Comparison of ENCODE assay signal across 1 cellular context in the genomic region with DNA sequence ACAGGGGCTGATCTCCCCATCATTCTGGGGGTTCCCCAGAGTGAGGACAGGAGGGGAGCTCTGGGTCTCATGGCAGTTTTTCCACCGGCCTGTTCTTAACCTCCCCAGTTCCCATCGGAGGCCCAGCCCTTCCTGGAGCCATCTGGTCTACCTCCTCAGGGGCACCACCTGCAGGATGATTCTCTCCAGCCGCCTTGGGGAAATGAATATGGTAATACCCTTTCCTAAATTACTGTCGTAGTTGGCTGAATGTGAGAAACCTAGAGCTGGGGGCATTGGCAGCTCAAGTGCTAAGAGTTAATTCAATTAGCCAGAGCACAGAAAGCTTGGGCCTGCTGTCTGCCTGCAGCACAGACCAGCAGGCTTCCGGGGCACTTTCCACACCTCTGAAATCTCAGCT.
TF ChIP-seq lines count a peak whose summit lies in the region.

No MANE protein-coding gene starts in this region.

TF ChIP-seq in GM23338, 12 proteins besides CTCF, POLR2A, EP300 and RAD21 (continued from another document):
- TF ChIP-seq EZH2 (IDR thresholded peaks at IDR 0.05; ENCODE audit: low read depth, unreplicated experiment) (no peak), ZNF114 (CRISPR knock-in tag; IDR thresholded peaks at IDR 0.05) (no peak), STAT1 (IDR thresholded peaks at IDR 0.05; ENCODE audit: unreplicated experiment) (no peak), JUNB (IDR thresholded peaks at IDR 0.05; ENCODE audit: unreplicated experiment) (no peak)
- TF ChIP-seq, protein P1, sequence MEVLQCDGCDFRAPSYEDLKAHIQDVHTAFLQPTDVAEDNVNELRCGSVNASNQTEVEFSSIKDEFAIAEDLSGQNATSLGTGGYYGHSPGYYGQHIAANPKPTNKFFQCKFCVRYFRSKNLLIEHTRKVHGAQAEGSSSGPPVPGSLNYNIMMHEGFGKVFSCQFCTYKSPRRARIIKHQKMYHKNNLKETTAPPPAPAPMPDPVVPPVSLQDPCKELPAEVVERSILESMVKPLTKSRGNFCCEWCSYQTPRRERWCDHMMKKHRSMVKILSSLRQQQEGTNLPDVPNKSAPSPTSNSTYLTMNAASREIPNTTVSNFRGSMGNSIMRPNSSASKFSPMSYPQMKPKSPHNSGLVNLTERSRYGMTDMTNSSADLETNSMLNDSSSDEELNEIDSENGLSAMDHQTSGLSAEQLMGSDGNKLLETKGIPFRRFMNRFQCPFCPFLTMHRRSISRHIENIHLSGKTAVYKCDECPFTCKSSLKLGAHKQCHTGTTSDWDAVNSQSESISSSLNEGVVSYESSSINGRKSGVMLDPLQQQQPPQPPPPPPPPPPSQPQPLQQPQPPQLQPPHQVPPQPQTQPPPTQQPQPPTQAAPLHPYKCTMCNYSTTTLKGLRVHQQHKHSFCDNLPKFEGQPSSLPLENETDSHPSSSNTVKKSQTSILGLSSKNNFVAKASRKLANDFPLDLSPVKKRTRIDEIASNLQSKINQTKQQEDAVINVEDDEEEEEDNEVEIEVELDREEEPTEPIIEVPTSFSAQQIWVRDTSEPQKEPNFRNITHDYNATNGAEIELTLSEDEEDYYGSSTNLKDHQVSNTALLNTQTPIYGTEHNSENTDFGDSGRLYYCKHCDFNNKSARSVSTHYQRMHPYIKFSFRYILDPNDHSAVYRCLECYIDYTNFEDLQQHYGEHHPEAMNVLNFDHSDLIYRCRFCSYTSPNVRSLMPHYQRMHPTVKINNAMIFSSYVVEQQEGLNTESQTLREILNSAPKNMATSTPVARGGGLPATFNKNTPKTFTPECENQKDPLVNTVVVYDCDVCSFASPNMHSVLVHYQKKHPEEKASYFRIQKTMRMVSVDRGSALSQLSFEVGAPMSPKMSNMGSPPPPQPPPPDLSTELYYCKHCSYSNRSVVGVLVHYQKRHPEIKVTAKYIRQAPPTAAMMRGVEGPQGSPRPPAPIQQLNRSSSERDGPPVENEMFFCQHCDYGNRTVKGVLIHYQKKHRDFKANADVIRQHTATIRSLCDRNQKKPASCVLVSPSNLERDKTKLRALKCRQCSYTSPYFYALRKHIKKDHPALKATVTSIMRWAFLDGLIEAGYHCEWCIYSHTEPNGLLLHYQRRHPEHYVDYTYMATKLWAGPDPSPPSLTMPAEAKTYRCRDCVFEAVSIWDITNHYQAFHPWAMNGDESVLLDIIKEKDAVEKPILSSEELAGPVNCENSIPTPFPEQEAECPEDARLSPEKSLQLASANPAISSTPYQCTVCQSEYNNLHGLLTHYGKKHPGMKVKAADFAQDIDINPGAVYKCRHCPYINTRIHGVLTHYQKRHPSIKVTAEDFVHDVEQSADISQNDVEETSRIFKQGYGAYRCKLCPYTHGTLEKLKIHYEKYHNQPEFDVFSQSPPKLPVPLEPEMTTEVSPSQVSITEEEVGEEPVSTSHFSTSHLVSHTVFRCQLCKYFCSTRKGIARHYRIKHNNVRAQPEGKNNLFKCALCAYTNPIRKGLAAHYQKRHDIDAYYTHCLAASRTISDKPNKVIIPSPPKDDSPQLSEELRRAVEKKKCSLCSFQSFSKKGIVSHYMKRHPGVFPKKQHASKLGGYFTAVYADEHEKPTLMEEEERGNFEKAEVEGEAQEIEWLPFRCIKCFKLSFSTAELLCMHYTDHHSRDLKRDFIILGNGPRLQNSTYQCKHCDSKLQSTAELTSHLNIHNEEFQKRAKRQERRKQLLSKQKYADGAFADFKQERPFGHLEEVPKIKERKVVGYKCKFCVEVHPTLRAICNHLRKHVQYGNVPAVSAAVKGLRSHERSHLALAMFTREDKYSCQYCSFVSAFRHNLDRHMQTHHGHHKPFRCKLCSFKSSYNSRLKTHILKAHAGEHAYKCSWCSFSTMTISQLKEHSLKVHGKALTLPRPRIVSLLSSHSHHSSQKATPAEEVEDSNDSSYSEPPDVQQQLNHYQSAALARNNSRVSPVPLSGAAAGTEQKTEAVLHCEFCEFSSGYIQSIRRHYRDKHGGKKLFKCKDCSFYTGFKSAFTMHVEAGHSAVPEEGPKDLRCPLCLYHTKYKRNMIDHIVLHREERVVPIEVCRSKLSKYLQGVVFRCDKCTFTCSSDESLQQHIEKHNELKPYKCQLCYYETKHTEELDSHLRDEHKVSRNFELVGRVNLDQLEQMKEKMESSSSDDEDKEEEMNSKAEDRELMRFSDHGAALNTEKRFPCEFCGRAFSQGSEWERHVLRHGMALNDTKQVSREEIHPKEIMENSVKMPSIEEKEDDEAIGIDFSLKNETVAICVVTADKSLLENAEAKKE (CRISPR knock-in tag; IDR thresholded peaks at IDR 0.05): 0 out of 2 replicates have a peak, but pooled peaks have one; percentile 22
